ENCODE assay signal across 8 cellular contexts in genomic region chr18:26190506-26190905, GRCh38. TPM values are rescaled to one million over a fixed set of nuclear protein-coding genes. Genes with fewer than 3 reads are reported as not detected.
DNase-seq lines count a peak whose midpoint lies in the region; ATAC-seq and TF ChIP-seq lines count a peak whose summit lies in the region.

No MANE protein-coding gene starts in this region.

- no peak for TF ChIP-seq POLR2A in spleen (IDR thresholded peaks at IDR 0.05)

- no peaks in the 10 kb centered on the region for H3K36me3 ChIP-seq in spleen

- H3K27me3 ChIP-seq in spleen (replicated peaks in 1 of 7): no peaks in the 10 kb centered on the region

- ATAC-seq in GM19035 (IDR thresholded peaks at IDR 0.05; ENCODE audit: unreplicated experiment): peak; percentile 88
- peak; percentile 83 for ATAC-seq in HG03066 (IDR thresholded peaks at IDR 0.05; ENCODE audit: low read depth, unreplicated experiment)

- no peak for TF ChIP-seq CTCF in spleen (IDR thresholded peaks at IDR 0.05 in 8 of 11, conservative IDR thresholded peaks at IDR 0.05 in 3 of 11)

- WGBS in spleen, 5 donors: 42 to 56% (median 47%) methylated on average over 8 of the region's 8 CpGs

- peaks cover 0 to 33% (median 12%) of the 10 kb centered on the region in 6 donors for H3K4me1 ChIP-seq in spleen

- intact Hi-C loops in spleen (cut with DNase I; ENCODE audit: low total_unique reads): no loop called here

- H3K27ac ChIP-seq in spleen: peak overlapping the region; percentile 6 to 83 (median 62)

- peaks cover 0 to 12% (median 0%) of the 10 kb centered on the region in 8 donors for H3K9me3 ChIP-seq in spleen

- H3K4me3 ChIP-seq in spleen: peak overlapping the region in 2 of 8 donors; percentile 1 to 50

- DNase-seq in activated CD4-positive, alpha-beta T cell treated with anti-CD3 and anti-CD28 coated beads for 48 hours: peak; percentile 43
- DNase-seq in spleen: peak; percentile 88
- no peak for DNase-seq in NCI-H2107 treated with DMSO at 0.1 percent for 48 hours (lab: John Stamatoyannopoulos, UW; ENCODE audit: unreplicated experiment)
- no peak for DNase-seq in NCI-H1436 treated with DMSO at 0.1 percent for 48 hours (lab: John Stamatoyannopoulos, UW)
- DNase-seq in Kasumi-1 (lab: John Stamatoyannopoulos, UW): no peak
- no peak for DNase-seq in hippocampal formation (lab: John Stamatoyannopoulos, UW)

RNA-seq across cellular contexts. Expression of gene TAF4B, which starts 35.7 kb away (rescaled TPM):
- 10 to 100 TPM in 5 of 7 donors, 1 to 10 TPM in 2; 8.8 to 23.8 (median 11.2) TPM for total RNA-seq in spleen
- 1 to 10 TPM; 6.4 to 6.9 (median 6.6) TPM for polyA plus RNA-seq in spleen

RNA-seq across cellular contexts. Expression of gene PSMA8, which starts 56.8 kb away (rescaled TPM):
- total RNA-seq in spleen: under 1 TPM in 4 of 7 donors, not detected in 3; 0.34 to 0.79 (median 0.73) TPM
- 1 to 10 TPM in 1 of 3 donors, under 1 TPM in 2; 0.61 to 1.4 (median 0.93) TPM for polyA plus RNA-seq in spleen

Comparison
In these comparisons a context has a peak if more than half of its experiments do, and no peak if none do; other contexts are left out.
1. DNase-seq: peak in activated CD4-positive, alpha-beta T cell treated with anti-CD3 and anti-CD28 coated beads for 48 hours (single experiment) and spleen (single experiment); none in NCI-H2107 treated with DMSO at 0.1 percent for 48 hours (single experiment), NCI-H1436 treated with DMSO at 0.1 percent for 48 hours (single experiment), Kasumi-1 (0 of 2) and hippocampal formation (0 of 2).